In the genomic region with DNA sequence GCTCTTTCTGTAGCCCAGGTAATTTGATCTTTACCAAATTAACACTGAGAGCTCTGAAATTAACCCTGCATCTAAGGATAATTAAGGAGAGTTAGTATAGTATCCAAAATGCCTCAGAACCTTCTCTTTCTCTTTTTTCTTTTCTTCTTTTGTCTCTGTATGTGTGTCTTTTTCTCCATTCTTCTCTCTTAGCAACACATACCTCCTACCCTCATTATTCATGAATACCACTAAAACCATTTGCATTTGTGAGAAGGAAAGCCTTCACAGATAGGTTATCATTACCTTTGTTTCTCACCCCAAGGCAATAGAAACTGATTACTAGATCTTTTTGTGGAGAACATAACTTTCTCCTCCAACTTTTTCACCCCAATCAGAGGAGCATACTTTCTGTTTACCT, we compare ENCODE assay signal across 18 cellular contexts.
DNase-seq lines count a peak whose midpoint lies in the region; ATAC-seq and TF ChIP-seq lines count a peak whose summit lies in the region.
"Had no signal": no experiment of that assay in that cellular context is flagged by ENCODE, and none has a peak within 500 bp of the region (broad histone marks: within the 10 kb centered on the region; RNA-seq: fewer than 3 reads in every experiment).

No MANE protein-coding gene starts in this region.

- no peaks in the 10 kb centered on the region for H4K20me1 ChIP-seq in neural progenitor cell (ENCODE audit: low read depth)
- H4K20me1 ChIP-seq: BLaER1 had no signal

- peak; percentile 70 for ATAC-seq in WTC11
- no peak for ATAC-seq in HG03442 (IDR thresholded peaks at IDR 0.05; ENCODE audit: unreplicated experiment)
- ATAC-seq in GM19035 (IDR thresholded peaks at IDR 0.05; ENCODE audit: unreplicated experiment) = no peak
- ATAC-seq: HCT116 had no signal

- peak; percentile 6 for DNase-seq in ELF-1 (ENCODE audit: low read depth, low spot score)
- DNase-seq in WTC11 (ENCODE audit: low spot score) = no peak
- DNase-seq in neural progenitor cell (ENCODE audit: low spot score) = no peak
- no peak for DNase-seq in HuH-7 (ENCODE audit: low spot score)
- DNase-seq: 8988T; AML-193; Caco-2; CD8-positive, alpha-beta memory T cell; DND-41; GF-D8; GOT3 had no signal

- H3K27ac ChIP-seq in HUES48 (ENCODE audit: low read depth, low read length) (peak overlapping the region; percentile 47), neural progenitor cell (peak overlapping the region; percentile 39)
- H3K27ac ChIP-seq: BLaER1, HL-60, KMS-11 had no signal

- no peaks in the 10 kb centered on the region for H3F3A ChIP-seq in neural progenitor cell (ENCODE audit: low read depth)

- peaks cover 30% of the 10 kb centered on the region for H3K4me1 ChIP-seq in HUES48 (ENCODE audit: control insufficient read depth, insufficient read depth, low read length)
- H3K4me1 ChIP-seq in neural progenitor cell = peaks cover 15% of the 10 kb centered on the region
- H3K4me1 ChIP-seq: Caco-2 had no signal

- H3K27me3 Mint-ChIP-seq in WTC11 (ENCODE audit: low read depth) (no peaks in the 10 kb centered on the region), neural progenitor cell (ENCODE audit: insufficient read depth, low read depth) (no peaks in the 10 kb centered on the region)
- H3K27me3 Mint-ChIP-seq: CD8-positive, alpha-beta memory T cell had no signal

- POLR2A ChIA-PET in WTC11 (lab: Charles Lee) = no interaction called here

- TF ChIP-seq CTCF in WTC11 (IDR thresholded peaks at IDR 0.05) (no peak), neural progenitor cell (IDR thresholded peaks at IDR 0.05) (no peak)

- H3K4me1 Mint-ChIP-seq in WTC11 (peaks cover 28% of the 10 kb centered on the region), neural progenitor cell (peaks cover 3% of the 10 kb centered on the region)
- H3K4me1 Mint-ChIP-seq: CD8-positive, alpha-beta memory T cell had no signal

- H2AFZ ChIP-seq in neural progenitor cell (replicated peaks) = no peak overlapping the region

- H3K4me3 ChIP-seq in HUES48 (ENCODE audit: low read depth, low read length) = no peak overlapping the region
- no peak overlapping the region for H3K4me3 ChIP-seq in neural progenitor cell
- H3K4me3 ChIP-seq: BLaER1 had no signal

- H3K9me3 Mint-ChIP-seq in WTC11 (0 out of 2 replicates have a peak, but pooled peaks cover 5% of the 10 kb centered on the region), neural progenitor cell (no peaks in the 10 kb centered on the region)

- peak overlapping the region; percentile 7 for H3K4me3 Mint-ChIP-seq in WTC11
- H3K4me3 Mint-ChIP-seq in neural progenitor cell = no peak overlapping the region
- H3K4me3 Mint-ChIP-seq: CD8-positive, alpha-beta memory T cell had no signal

- no peak overlapping the region for H3K9ac ChIP-seq in HUES48 (ENCODE audit: low read depth, low read length)
- no peak overlapping the region for H3K9ac ChIP-seq in neural progenitor cell
- H3K9ac ChIP-seq: BLaER1, KMS-11 had no signal

- H3K4me2 ChIP-seq in neural progenitor cell = peak overlapping the region; percentile 25
- H3K4me2 ChIP-seq: BLaER1, KMS-11 had no signal

- H3K27me3 ChIP-seq in HUES48 (ENCODE audit: control insufficient read depth, insufficient read depth, low read length) = no peaks in the 10 kb centered on the region
- H3K27me3 ChIP-seq in neural progenitor cell = no peaks in the 10 kb centered on the region
- H3K27me3 ChIP-seq: BLaER1 had no signal

- H3K36me3 ChIP-seq in HUES48 (ENCODE audit: control insufficient read depth, insufficient read depth, low read length) = no peaks in the 10 kb centered on the region
- H3K36me3 ChIP-seq in neural progenitor cell = no peaks in the 10 kb centered on the region
- H3K36me3 ChIP-seq: BLaER1 had no signal

- H3K9me3 ChIP-seq in HUES48 (ENCODE audit: control insufficient read depth, insufficient read depth, low read length) = no peaks in the 10 kb centered on the region
- no peaks in the 10 kb centered on the region for H3K9me3 ChIP-seq in neural progenitor cell (ENCODE audit: low read depth)
- H3K9me3 ChIP-seq: BLaER1, Caco-2 had no signal

- H3K79me2 ChIP-seq in neural progenitor cell (ENCODE audit: low read depth) = no peaks in the 10 kb centered on the region

- H3K36me3 Mint-ChIP-seq in WTC11 (no peaks in the 10 kb centered on the region), neural progenitor cell (no peaks in the 10 kb centered on the region)
- H3K36me3 Mint-ChIP-seq: CD8-positive, alpha-beta memory T cell had no signal

- CTCF ChIA-PET in WTC11 (lab: Charles Lee) = no interaction called here

- H3K27ac Mint-ChIP-seq in WTC11 (peak overlapping the region; percentile 80), neural progenitor cell (no peak overlapping the region)
- H3K27ac Mint-ChIP-seq: CD8-positive, alpha-beta memory T cell had no signal

TF ChIP-seq in WTC11, 78 proteins besides CTCF, POLR2A, EP300 and RAD21 (continues in another document):
- no peak for TF ChIP-seq ELF4 (CRISPR knock-in tag; IDR thresholded peaks at IDR 0.05; ENCODE audit: low read depth)
- no peak for TF ChIP-seq ZNF396 (CRISPR knock-in tag; IDR thresholded peaks at IDR 0.05; ENCODE audit: borderline replicate concordance)
- TF ChIP-seq, protein P1, sequence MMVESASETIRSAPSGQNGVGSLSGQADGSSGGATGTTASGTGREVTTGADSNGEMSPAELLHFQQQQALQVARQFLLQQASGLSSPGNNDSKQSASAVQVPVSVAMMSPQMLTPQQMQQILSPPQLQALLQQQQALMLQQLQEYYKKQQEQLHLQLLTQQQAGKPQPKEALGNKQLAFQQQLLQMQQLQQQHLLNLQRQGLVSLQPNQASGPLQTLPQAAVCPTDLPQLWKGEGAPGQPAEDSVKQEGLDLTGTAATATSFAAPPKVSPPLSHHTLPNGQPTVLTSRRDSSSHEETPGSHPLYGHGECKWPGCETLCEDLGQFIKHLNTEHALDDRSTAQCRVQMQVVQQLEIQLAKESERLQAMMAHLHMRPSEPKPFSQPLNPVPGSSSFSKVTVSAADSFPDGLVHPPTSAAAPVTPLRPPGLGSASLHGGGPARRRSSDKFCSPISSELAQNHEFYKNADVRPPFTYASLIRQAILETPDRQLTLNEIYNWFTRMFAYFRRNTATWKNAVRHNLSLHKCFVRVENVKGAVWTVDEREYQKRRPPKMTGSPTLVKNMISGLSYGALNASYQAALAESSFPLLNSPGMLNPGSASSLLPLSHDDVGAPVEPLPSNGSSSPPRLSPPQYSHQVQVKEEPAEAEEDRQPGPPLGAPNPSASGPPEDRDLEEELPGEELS (CRISPR knock-in tag; IDR thresholded peaks at IDR 0.05) = no peak
- TF ChIP-seq, protein P2, sequence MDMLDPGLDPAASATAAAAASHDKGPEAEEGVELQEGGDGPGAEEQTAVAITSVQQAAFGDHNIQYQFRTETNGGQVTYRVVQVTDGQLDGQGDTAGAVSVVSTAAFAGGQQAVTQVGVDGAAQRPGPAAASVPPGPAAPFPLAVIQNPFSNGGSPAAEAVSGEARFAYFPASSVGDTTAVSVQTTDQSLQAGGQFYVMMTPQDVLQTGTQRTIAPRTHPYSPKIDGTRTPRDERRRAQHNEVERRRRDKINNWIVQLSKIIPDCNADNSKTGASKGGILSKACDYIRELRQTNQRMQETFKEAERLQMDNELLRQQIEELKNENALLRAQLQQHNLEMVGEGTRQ (CRISPR knock-in tag; IDR thresholded peaks at IDR 0.05) = no peak
- TF ChIP-seq RELA (CRISPR knock-in tag; IDR thresholded peaks at IDR 0.05; ENCODE audit: borderline replicate concordance) = no peak
- TF ChIP-seq, protein P3, sequence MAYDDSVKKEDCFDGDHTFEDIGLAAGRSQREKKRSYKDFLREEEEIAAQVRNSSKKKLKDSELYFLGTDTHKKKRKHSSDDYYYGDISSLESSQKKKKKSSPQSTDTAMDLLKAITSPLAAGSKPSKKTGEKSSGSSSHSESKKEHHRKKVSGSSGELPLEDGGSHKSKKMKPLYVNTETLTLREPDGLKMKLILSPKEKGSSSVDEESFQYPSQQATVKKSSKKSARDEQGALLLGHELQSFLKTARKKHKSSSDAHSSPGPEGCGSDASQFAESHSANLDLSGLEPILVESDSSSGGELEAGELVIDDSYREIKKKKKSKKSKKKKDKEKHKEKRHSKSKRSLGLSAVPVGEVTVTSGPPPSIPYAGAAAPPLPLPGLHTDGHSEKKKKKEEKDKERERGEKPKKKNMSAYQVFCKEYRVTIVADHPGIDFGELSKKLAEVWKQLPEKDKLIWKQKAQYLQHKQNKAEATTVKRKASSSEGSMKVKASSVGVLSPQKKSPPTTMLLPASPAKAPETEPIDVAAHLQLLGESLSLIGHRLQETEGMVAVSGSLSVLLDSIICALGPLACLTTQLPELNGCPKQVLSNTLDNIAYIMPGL (CRISPR knock-in tag; IDR thresholded peaks at IDR 0.05) = no peak
- TF ChIP-seq, protein P4, sequence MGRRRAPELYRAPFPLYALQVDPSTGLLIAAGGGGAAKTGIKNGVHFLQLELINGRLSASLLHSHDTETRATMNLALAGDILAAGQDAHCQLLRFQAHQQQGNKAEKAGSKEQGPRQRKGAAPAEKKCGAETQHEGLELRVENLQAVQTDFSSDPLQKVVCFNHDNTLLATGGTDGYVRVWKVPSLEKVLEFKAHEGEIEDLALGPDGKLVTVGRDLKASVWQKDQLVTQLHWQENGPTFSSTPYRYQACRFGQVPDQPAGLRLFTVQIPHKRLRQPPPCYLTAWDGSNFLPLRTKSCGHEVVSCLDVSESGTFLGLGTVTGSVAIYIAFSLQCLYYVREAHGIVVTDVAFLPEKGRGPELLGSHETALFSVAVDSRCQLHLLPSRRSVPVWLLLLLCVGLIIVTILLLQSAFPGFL (CRISPR knock-in tag; IDR thresholded peaks at IDR 0.05; ENCODE audit: borderline replicate concordance) = no peak
